In genomic region chr1:212792396-212792908, GRCh38 we compare ENCODE assay signal across 8 cellular contexts. TPM values are rescaled to one million over a fixed set of nuclear protein-coding genes. Genes with fewer than 3 reads are reported as not detected.
A peak's percentile ranks its signal among the peaks of the same experiment; 100 is the strongest.
DNase-seq lines count a peak whose midpoint lies in the region; ATAC-seq, FAIRE-seq and TF ChIP-seq lines count a peak whose summit lies in the region.

No MANE protein-coding gene starts in this region.

- H4K20me1 ChIP-seq in H1 (replicated peaks in 1 of 2; ENCODE audit: control insufficient read depth in 1 of 2, insufficient read depth in 2 of 2, low read length in 2 of 2): no peaks in the 10 kb centered on the region

- H3K36me3 ChIP-seq in NT2/D1 (ENCODE audit: insufficient read depth, insufficient read length, low read length) (peaks cover 24% of the 10 kb centered on the region), H1 (ENCODE audit: control insufficient read depth in 2 of 4, insufficient read depth in 4 of 4, low read length in 3 of 4) (peaks cover 0 to 9% (median 3%) of the 10 kb centered on the region in 4 experiments; a peak in 4 of 8 replicates), neuron (ENCODE audit: insufficient read depth, low read length) (peaks cover 15% of the 10 kb centered on the region)

- no peak overlapping the region for H3K14ac ChIP-seq in H1 (ENCODE audit: insufficient read length)

- peaks cover 0 to 34% of the 10 kb centered on the region in 2 experiments; a peak in 2 of 4 replicates for H3K79me2 ChIP-seq in H1 (ENCODE audit: control insufficient read depth in 1 of 2, insufficient read depth in 2 of 2, low read length in 2 of 2)

- peak overlapping the region; percentile 1 for H3K56ac ChIP-seq in H1 (replicated peaks; ENCODE audit: insufficient read length, low read depth, low read length)

- peaks cover 41% of the 10 kb centered on the region for H3K4me1 Mint-ChIP-seq in CD4-positive, alpha-beta T cell (ENCODE audit: low read depth)

- H4K5ac ChIP-seq in H1 (ENCODE audit: insufficient read length, low read depth, low read length): no peak overlapping the region

- H3K4me3 ChIP-seq in NT2/D1 (ENCODE audit: insufficient read length, low read depth) (peak overlapping the region; percentile 99), H1 (ENCODE audit: extremely low read depth in 1 of 4, insufficient read depth in 2 of 4, low read depth in 3 of 4, low read length in 4 of 4) (peak overlapping the region; percentile 77 to 99 (median 88)), neuron (ENCODE audit: low read length) (peak overlapping the region; percentile 98)

- no peak overlapping the region for H4K91ac ChIP-seq in H1 (replicated peaks; ENCODE audit: insufficient read length, low read length)

- peaks cover 4% of the 10 kb centered on the region for H3K27me3 Mint-ChIP-seq in CD4-positive, alpha-beta T cell

- H3K23ac ChIP-seq in H1 (ENCODE audit: insufficient read length): no peak overlapping the region

- H2BK5ac ChIP-seq in H1 (ENCODE audit: low read depth, low read length): no peak overlapping the region; the same call in 1 of the 2 replicates

- peak overlapping the region; percentile 90 for H3K27ac Mint-ChIP-seq in CD4-positive, alpha-beta T cell

- POLR2A ChIA-PET in CD4-positive, alpha-beta T cell (lab: Charles Lee): interaction anchor here (1.1 to 1.9 kb wide), 3 partner anchors 38 to 127 kb away, joined by 3 to 11 read pairs (median 3); partner anchors contain the start of gene FLVCR1
- POLR2A ChIA-PET in H1 (lab: Charles Lee; ENCODE audit: partially characterized antibody): interaction anchor here (0.6 to 3.3 kb wide), 11 partner anchors 11 to 185 kb away, joined by 3 to 19 read pairs (median 4); partner anchors contain the start of gene FLVCR1

- no peaks in the 10 kb centered on the region for H3K27me3 ChIP-seq in CD4-positive, alpha-beta T cell (ENCODE audit: control insufficient read depth, insufficient read depth, low read length)
- H3K27me3 ChIP-seq in NT2/D1 (ENCODE audit: insufficient read depth, insufficient read length): no peaks in the 10 kb centered on the region
- H3K27me3 ChIP-seq in H1 (replicated peaks in 1 of 4; ENCODE audit: control insufficient read depth in 3 of 4, extremely low read depth in 1 of 4, insufficient read depth in 3 of 4, low read length in 3 of 4): no peaks in the 10 kb centered on the region
- no peaks in the 10 kb centered on the region for H3K27me3 ChIP-seq in neuron (ENCODE audit: insufficient read depth, low read length)

- ATAC-seq in CD4-positive, alpha-beta T cell (ENCODE audit: poor library complexity): no peak
- ATAC-seq in HG03139 (IDR thresholded peaks at IDR 0.05; ENCODE audit: unreplicated experiment): no peak
- ATAC-seq in HG03354 (IDR thresholded peaks at IDR 0.05; ENCODE audit: poor library complexity, severe bottlenecking, unreplicated experiment): no peak

- 44% methylated on average over 13 of the region's 16 CpGs; no CpG with 5 or more reads in 1 of the 2 experiments for WGBS in H1 (ENCODE audit: extremely low coverage in 1 of 2, insufficient coverage in 1 of 2, insufficient read length in 1 of 2, insufficient replicate concordance in 2 of 2, low coverage in 1 of 2, low lambda C conversion rate in 2 of 2, missing lambda C conversion rate in 1 of 2), 2 experiments

- no peak overlapping the region for H2BK20ac ChIP-seq in H1 (ENCODE audit: low read length)

- no peak for TF ChIP-seq POLR2A in H1 (IDR thresholded peaks at IDR 0.05; ENCODE audit: control extremely low read depth in 1 of 2, low read depth in 2 of 2, low read length in 2 of 2)

- CTCF ChIA-PET in CD4-positive, alpha-beta T cell (lab: Charles Lee): interaction anchor here (0.7 kb wide), 1 partner anchor 334 kb away, joined by 3 read pairs; no protein-coding TSS in a partner anchor
- CTCF ChIA-PET in H1 (lab: Charles Lee; ENCODE audit: partially characterized antibody): interaction anchor here (0.6 to 1.7 kb wide), 2 partner anchors 23 to 1962 kb away, joined by 3 to 4 read pairs; no protein-coding TSS in a partner anchor

- peak overlapping the region; percentile 60; the same call in 1 of the 2 replicates for H2BK12ac ChIP-seq in H1 (ENCODE audit: low read depth, low read length)

- no peak overlapping the region for H2BK15ac ChIP-seq in H1 (ENCODE audit: low read length)

- H3K4me3 Mint-ChIP-seq in CD4-positive, alpha-beta T cell: peak overlapping the region; percentile 96

- peak overlapping the region; percentile 83 for H2AFZ ChIP-seq in H1 (ENCODE audit: low read length)
- H2AFZ ChIP-seq in neuron (ENCODE audit: low read depth, low read length): peak overlapping the region; percentile 90

- peaks cover 44% of the 10 kb centered on the region for H3K36me3 Mint-ChIP-seq in CD4-positive, alpha-beta T cell (ENCODE audit: low read depth)

- H2BK120ac ChIP-seq in H1 (replicated peaks; ENCODE audit: low read depth, low read length): no peak overlapping the region

- no peaks in the 10 kb centered on the region for H3K9me3 Mint-ChIP-seq in CD4-positive, alpha-beta T cell

- no peak for FAIRE-seq in H1 (lab: Jason Lieb, UNC)

- no peak for DNase-seq in CD4-positive, alpha-beta T cell
- DNase-seq in NT2/D1 (ENCODE audit: low read depth, low spot score): no peak
- DNase-seq in H1 (ENCODE audit: low read depth in 1 of 2, low spot score in 2 of 2): no peak
- no peak for DNase-seq in HuH-7 (ENCODE audit: low spot score)
- DNase-seq in NCI-H2081 (lab: John Stamatoyannopoulos, UW): no peak

- no peak overlapping the region for H3K27ac ChIP-seq in CD4-positive, alpha-beta T cell (ENCODE audit: low read depth, low read length)
- peak overlapping the region; percentile 77; the same call in 1 of the 2 replicates for H3K27ac ChIP-seq in H1 (ENCODE audit: low read depth, low read length)

- intact Hi-C loops in CD4-positive, alpha-beta T cell (cut with DNase I, micrococcal nuclease): loop anchor here (2.0 to 10.0 kb wide), 7 partner anchors 222 to 1118 kb away; partner anchors contain the start of genes ANGEL2 (in 1 of the 2), NEK2 (in 1 of the 2) and PACC1 (in 1 of the 2)

- TF ChIP-seq CTCF in CD4-positive, alpha-beta T cell (IDR thresholded peaks at IDR 0.05): no peak
- no peak for TF ChIP-seq CTCF in H1 (IDR thresholded peaks at IDR 0.05; ENCODE audit: control extremely low read depth in 1 of 3, insufficient read depth in 1 of 3, low read depth in 1 of 3, low read length in 3 of 3)

- no peak overlapping the region for H2AK5ac ChIP-seq in H1 (ENCODE audit: low read depth, low read length)

- H3K4ac ChIP-seq in H1 (replicated peaks; ENCODE audit: insufficient read length, low read depth, low read length): no peak overlapping the region

- H3K79me1 ChIP-seq in H1 (ENCODE audit: low read depth, low read length): no peaks in the 10 kb centered on the region; the same call in 1 of the 2 replicates

- TF ChIP-seq EP300 in H1 (IDR thresholded peaks at IDR 0.05; ENCODE audit: borderline replicate concordance in 1 of 2, low read depth in 2 of 2, low read length in 2 of 2): no peak

- H3K9me3 ChIP-seq in CD4-positive, alpha-beta T cell (ENCODE audit: control insufficient read depth, low read length): no peaks in the 10 kb centered on the region
- H3K9me3 ChIP-seq in NT2/D1 (ENCODE audit: insufficient read depth, low read length) (no peaks in the 10 kb centered on the region), H1 (ENCODE audit: insufficient read depth in 2 of 2, low read depth in 1 of 2, low read length in 1 of 2) (no peaks in the 10 kb centered on the region), neuron (ENCODE audit: low read length) (no peaks in the 10 kb centered on the region)

- H3K4me2 ChIP-seq in H1 (ENCODE audit: insufficient read depth in 1 of 2, low read depth in 2 of 2, low read length in 2 of 2): peak overlapping the region; percentile 60 to 69

- H3K9ac ChIP-seq in NT2/D1 (ENCODE audit: insufficient read length, low read depth): peak overlapping the region; percentile 99
- peak overlapping the region in 3 of 4 experiments; percentile 81 to 93 (median 82); a peak in 4 of 7 replicates for H3K9ac ChIP-seq in H1 (replicated peaks in 1 of 4; ENCODE audit: extremely low read depth in 1 of 4, low read depth in 3 of 4, low read length in 3 of 4)

- TF ChIP-seq RAD21 in H1 (IDR thresholded peaks at IDR 0.05 in 1 of 2, conservative IDR thresholded peaks at IDR 0.05 in 1 of 2; ENCODE audit: low read depth in 2 of 2, low read length in 2 of 2): no peak

- no peak overlapping the region for H3K18ac ChIP-seq in H1 (ENCODE audit: extremely low read depth, low read length)

- H3K4me1 ChIP-seq in NT2/D1 (ENCODE audit: insufficient read depth, insufficient read length) (peaks cover 2% of the 10 kb centered on the region), H1 (replicated peaks in 1 of 4; ENCODE audit: control insufficient read depth in 3 of 4, insufficient read depth in 4 of 4, low read length in 3 of 4) (peaks cover 0 to 4% (median 0%) of the 10 kb centered on the region in 4 experiments; a peak in 3 of 7 replicates), neuron (ENCODE audit: insufficient read depth, low read length) (peaks cover 14% of the 10 kb centered on the region)

- H3K23me2 ChIP-seq in H1 (ENCODE audit: low read depth, low read length): peaks cover 2% of the 10 kb centered on the region; the same call in 1 of the 2 replicates

- H4K8ac ChIP-seq in H1 (ENCODE audit: extremely low read depth, insufficient read depth, low read length): peak overlapping the region; percentile 93; the same call in 1 of the 2 replicates

RNA-seq across cellular contexts. Expression of gene TATDN3, which starts 0.8 kb away (rescaled TPM):
- total RNA-seq in CD4-positive, alpha-beta T cell: 10 to 100 TPM; 12.2 to 13.8 TPM
- 15.6 and 19.4 TPM in 2 replicates for total RNA-seq in H1 (2021; fragmentation: NEBNext Ultra II Directional; extraction: Animal tissue kit (Norgen Biotek cat#: 25700))
- 5.3 and 6.9 TPM in 2 replicates for polyA plus RNA-seq in H1 (2011; rRNA removed)
- polyA plus RNA-seq in H1 (2011; cell fraction: cytosol; rRNA removed): 11.1 TPM
- 3.0 TPM for polyA plus RNA-seq in H1 (2011; cell fraction: nucleus; rRNA removed)
- 12.1 to 17.3 TPM (median 14.8 TPM) in 4 replicates for polyA plus RNA-seq in H1 (2012, experiment 1 of 2)
- polyA plus RNA-seq in H1 (2012, experiment 2 of 2): 3.9 TPM
- 10.5 TPM for polyA plus RNA-seq in H1 (2013, experiment 1 of 2)
- polyA plus RNA-seq in H1 (2013, experiment 2 of 2): 11.8 TPM
- polyA minus RNA-seq in H1 (2011; rRNA and poly(A)+ RNA removed): 10.9 and 14.0 TPM in 2 replicates
- 8.7 TPM for polyA minus RNA-seq in H1 (2011; cell fraction: cytosol; rRNA and poly(A)+ RNA removed)
- 10.0 TPM for polyA minus RNA-seq in H1 (2011; cell fraction: nucleus; rRNA and poly(A)+ RNA removed)

RNA-seq across cellular contexts. Expression of gene NSL1, which starts 0.9 kb away (rescaled TPM):
- 10 to 100 TPM; 14.1 to 15.7 TPM for total RNA-seq in CD4-positive, alpha-beta T cell
- total RNA-seq in H1 (2021; fragmentation: NEBNext Ultra II Directional; extraction: Animal tissue kit (Norgen Biotek cat#: 25700)): 48.3 and 51.7 TPM in 2 replicates
- polyA plus RNA-seq in H1 (2011; rRNA removed): 25.4 and 33.8 TPM in 2 replicates
- polyA plus RNA-seq in H1 (2011; cell fraction: cytosol; rRNA removed): 28.9 TPM
- polyA plus RNA-seq in H1 (2011; cell fraction: nucleus; rRNA removed): 22.0 TPM
- 29.9 to 36.1 TPM (median 34.8 TPM) in 4 replicates for polyA plus RNA-seq in H1 (2012, experiment 1 of 2)
- polyA plus RNA-seq in H1 (2012, experiment 2 of 2): 9.6 TPM
- 30.7 TPM for polyA plus RNA-seq in H1 (2013, experiment 1 of 2)
- 32.4 TPM for polyA plus RNA-seq in H1 (2013, experiment 2 of 2)
- 20.6 and 28.6 TPM in 2 replicates for polyA minus RNA-seq in H1 (2011; rRNA and poly(A)+ RNA removed)
- polyA minus RNA-seq in H1 (2011; cell fraction: cytosol; rRNA and poly(A)+ RNA removed): 25.8 TPM
- 70.4 TPM for polyA minus RNA-seq in H1 (2011; cell fraction: nucleus; rRNA and poly(A)+ RNA removed)

RNA-seq across cellular contexts. Expression of gene SPATA45, which starts 55.0 kb away (rescaled TPM):
- total RNA-seq in CD4-positive, alpha-beta T cell: not detected
- 0.65 TPM in 1 of 2 replicates, not detected in the other for total RNA-seq in H1 (2021; fragmentation: NEBNext Ultra II Directional; extraction: Animal tissue kit (Norgen Biotek cat#: 25700))
- polyA plus RNA-seq in H1 (2011; rRNA removed): 0.21 TPM in 1 of 2 replicates, not detected in the other
- polyA plus RNA-seq in H1 (2011; cell fraction: cytosol; rRNA removed): 0.25 TPM
- 0.54 TPM for polyA plus RNA-seq in H1 (2011; cell fraction: nucleus; rRNA removed)
- 0.52 to 0.71 TPM in 2 of 4 replicates, not detected in the others for polyA plus RNA-seq in H1 (2012, experiment 1 of 2)
- not detected for polyA plus RNA-seq in H1 (2012, experiment 2 of 2)
- 0.53 TPM for polyA plus RNA-seq in H1 (2013, experiment 1 of 2)
- polyA plus RNA-seq in H1 (2013, experiment 2 of 2): 0.48 TPM
- 0.83 TPM in 1 of 2 replicates, not detected in the other for polyA minus RNA-seq in H1 (2011; rRNA and poly(A)+ RNA removed)
- polyA minus RNA-seq in H1 (2011; cell fraction: cytosol; rRNA and poly(A)+ RNA removed): not detected
- polyA minus RNA-seq in H1 (2011; cell fraction: nucleus; rRNA and poly(A)+ RNA removed): not detected
